ENCODE assay signal across 1 cellular context in genomic region chr2:168801456-168801855, GRCh38.
TF ChIP-seq lines count a peak whose summit lies in the region.

No MANE protein-coding gene starts in this region.

TF ChIP-seq in GM23338, 12 proteins besides CTCF, POLR2A, EP300 and RAD21 (continued from another document):
- TF ChIP-seq, protein P1, sequence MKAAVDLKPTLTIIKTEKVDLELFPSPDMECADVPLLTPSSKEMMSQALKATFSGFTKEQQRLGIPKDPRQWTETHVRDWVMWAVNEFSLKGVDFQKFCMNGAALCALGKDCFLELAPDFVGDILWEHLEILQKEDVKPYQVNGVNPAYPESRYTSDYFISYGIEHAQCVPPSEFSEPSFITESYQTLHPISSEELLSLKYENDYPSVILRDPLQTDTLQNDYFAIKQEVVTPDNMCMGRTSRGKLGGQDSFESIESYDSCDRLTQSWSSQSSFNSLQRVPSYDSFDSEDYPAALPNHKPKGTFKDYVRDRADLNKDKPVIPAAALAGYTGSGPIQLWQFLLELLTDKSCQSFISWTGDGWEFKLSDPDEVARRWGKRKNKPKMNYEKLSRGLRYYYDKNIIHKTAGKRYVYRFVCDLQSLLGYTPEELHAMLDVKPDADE (IDR thresholded peaks at IDR 0.05) = no peak
- no peak for TF ChIP-seq EZH2phosphoT487 (IDR thresholded peaks at IDR 0.05; ENCODE audit: unreplicated experiment)
